ENCODE assay signal across 34 cellular contexts in genomic region chr3:10792208-10792607, GRCh38. TPM values are rescaled to one million over a fixed set of nuclear protein-coding genes. Genes with fewer than 3 reads are reported as not detected.
"Had no signal": no experiment of that assay in that cellular context is flagged by ENCODE, and none has a peak within 500 bp of the region (broad histone marks: within the 10 kb centered on the region; RNA-seq: fewer than 3 reads in every experiment).

No MANE protein-coding gene starts in this region.

- H3K4me3 ChIP-seq: MG63 had no signal

- H3K27ac ChIP-seq: KMS-11 had no signal

- H3K9ac ChIP-seq: KMS-11 had no signal

- H3K9me3 ChIP-seq: MG63 had no signal

- H3K4me2 ChIP-seq: KMS-11 had no signal

- DNase-seq: Karpas-422, Kasumi-1, MG63, MM.1S, MV-4-11, NCI-H1048, NCI-H1092, NCI-H1092 treated with DMSO at 0.1 percent for 48 hours, NCI-H1105, NCI-H1105 treated with DMSO at 0.1 percent for 48 hours, NCI-H1417, NCI-H1417 treated with DMSO at 0.1 percent for 48 hours, NCI-H1436, NCI-H1436 treated with DMSO at 0.1 percent for 48 hours, NCI-H146, NCI-H1694, NCI-H1694 treated with DMSO at 0.1 percent for 48 hours, NCI-H187, NCI-H187 treated with DMSO at 0.1 percent for 48 hours, NCI-H1930, NCI-H2029, NCI-H2029 treated with DMSO at 0.1 percent for 48 hours, NCI-H2081, NCI-H2081 treated with DMSO at 0.1 percent for 48 hours, NCI-H2107, NCI-H2171, NCI-H2227 treated with DMSO at 0.1 percent for 48 hours, NCI-H226, NCI-H345, NCI-H446 treated with DMSO at 0.1 percent for 48 hours, NCI-H510A had no signal

- H3K36me3 ChIP-seq: MG63 had no signal

RNA-seq across cellular contexts. Expression of gene SLC6A11, which starts 23.8 kb away (rescaled TPM):
- total RNA-seq: LHCN-M2, M059J had no signal
